ENCODE assay signal across 20 cellular contexts in genomic region chr5:138382347-138382746, GRCh38. TPM values are rescaled to one million over a fixed set of nuclear protein-coding genes. Genes with fewer than 3 reads are reported as not detected.
"Had no signal": no experiment of that assay in that cellular context is flagged by ENCODE, and none has a peak within 500 bp of the region (broad histone marks: within the 10 kb centered on the region; RNA-seq: fewer than 3 reads in every experiment).

No MANE protein-coding gene starts in this region.

- DNase-seq: colonic mucosa; cortex of kidney; effector CD8-positive, alpha-beta T cell; effector memory CD8-positive, alpha-beta T cell; endodermal cell; foreskin keratinocyte; glutamatergic neuron; head of caudate nucleus; heart right ventricle; hippocampal formation; left cardiac atrium; left lung; left ventricle myocardium superior; lower lobe of right lung; mesenchymal stem cell; mucosa of descending colon had no signal

- H3K4me3 ChIP-seq: colonic mucosa, esophagus muscularis mucosa, heart right ventricle, left lung, lower lobe of right lung, mucosa of descending colon had no signal

- H3K4me1 ChIP-seq: colonic mucosa, esophagus muscularis mucosa, foreskin keratinocyte, left lung, lower lobe of right lung had no signal

- H3K27me3 ChIP-seq: colonic mucosa, esophagus muscularis mucosa, foreskin keratinocyte, heart right ventricle, left lung had no signal

- H3K27ac ChIP-seq: colonic mucosa, esophagus muscularis mucosa, foreskin keratinocyte, heart right ventricle, left lung, lower lobe of right lung had no signal

- H3K4me3 Mint-ChIP-seq: dendritic cell treated with granulocyte-macrophage colony-stimulating factor and Interleukin-4, amounts not matched to agents 40 ng/mL and 50 ng/mL, for 4 days; effector memory CD8-positive, alpha-beta T cell; endodermal cell; mesothelial cell of epicardium had no signal

- H3K27ac Mint-ChIP-seq: dendritic cell treated with granulocyte-macrophage colony-stimulating factor and Interleukin-4, amounts not matched to agents 40 ng/mL and 50 ng/mL, for 4 days; effector memory CD8-positive, alpha-beta T cell; endodermal cell; mesothelial cell of epicardium had no signal

- H3K9me3 ChIP-seq: colonic mucosa, esophagus muscularis mucosa, heart right ventricle, left lung, lower lobe of right lung, mucosa of descending colon had no signal

- H3K27me3 Mint-ChIP-seq: dendritic cell treated with granulocyte-macrophage colony-stimulating factor and Interleukin-4, amounts not matched to agents 40 ng/mL and 50 ng/mL, for 4 days; effector memory CD8-positive, alpha-beta T cell had no signal

- ATAC-seq: effector memory CD8-positive, alpha-beta T cell; foreskin keratinocyte; heart right ventricle; left cardiac atrium; left lung; left ventricle myocardium superior; lower lobe of right lung; mucosa of descending colon had no signal

- H3K4me1 Mint-ChIP-seq: endodermal cell, mesothelial cell of epicardium had no signal

- H3K9me3 Mint-ChIP-seq: dendritic cell treated with granulocyte-macrophage colony-stimulating factor and Interleukin-4, amounts not matched to agents 40 ng/mL and 50 ng/mL, for 4 days; effector memory CD8-positive, alpha-beta T cell; endodermal cell; mesothelial cell of epicardium had no signal

RNA-seq across cellular contexts. Expression of gene CDC25C, which starts 50.7 kb away (rescaled TPM):
- total RNA-seq: left ventricle myocardium superior, mesenteric fat pad had no signal
